In genomic region chr15:69298354-69298696, GRCh38 we compare ENCODE assay signal across 9 cellular contexts. TPM values are rescaled to one million over a fixed set of nuclear protein-coding genes. Genes with fewer than 3 reads are reported as not detected.
A peak's percentile ranks its signal among the peaks of the same experiment; 100 is the strongest.
DNase-seq lines count a peak whose midpoint lies in the region; ATAC-seq, FAIRE-seq and TF ChIP-seq lines count a peak whose summit lies in the region.
"Had no signal": no experiment of that assay in that cellular context is flagged by ENCODE, and none has a peak within 500 bp of the region (broad histone marks: within the 10 kb centered on the region; RNA-seq: fewer than 3 reads in every experiment).

No MANE protein-coding gene starts in this region.

- CTCF ChIA-PET in CD4-positive, alpha-beta T cell (lab: Charles Lee), result no interaction called here

- POLR2A ChIA-PET in CD4-positive, alpha-beta T cell (lab: Charles Lee), result interaction anchor here (0.6 kb wide), 1 partner anchor 1488 kb away, joined by 4 read pairs; no protein-coding TSS in a partner anchor

- no peak overlapping the region for H3K27ac ChIP-seq in CD4-positive, alpha-beta T cell (ENCODE audit: low read depth, low read length)
- peak overlapping the region in 2 of 10 donors; percentile 24 to 39 for H3K27ac ChIP-seq in heart right ventricle
- no peak overlapping the region for H3K27ac ChIP-seq in osteoblast (ENCODE audit: low read depth, low read length)

- WGBS in heart right ventricle, 2 donors, result 40 to 45% methylated on average over 15 of the region's 15 CpGs

- H3K27me3 Mint-ChIP-seq in CD4-positive, alpha-beta T cell, result peaks cover 76% of the 10 kb centered on the region
- H3K27me3 Mint-ChIP-seq in T-helper 17 cell, result peaks cover 82% of the 10 kb centered on the region

- DNase-seq in CD4-positive, alpha-beta T cell, result no peak
- no peak for DNase-seq in T-helper 17 cell
- peak in 1 of 2 donors; percentile 22 for DNase-seq in heart right ventricle
- DNase-seq in osteoblast (ENCODE audit: insufficient read length, low spot score, missing footprints), result peak; percentile 68
- no peak for DNase-seq in stimulated activated naive CD8-positive, alpha-beta T cell treated with anti-CD3 and anti-CD28 coated beads, Interleukin-15, Interleukin-2, amounts not matched to agents 100 U/mL and 50 U/mL, for 24 hours
- no peak for DNase-seq in stimulated activated naive CD4-positive, alpha-beta T cell treated with Interleukin-2 at 50 U/mL for 16 hours (lab: John Stamatoyannopoulos, UW)
- no peak for DNase-seq in GM12892 (ENCODE audit: insufficient read length)
- DNase-seq: NCI-H1436 treated with DMSO at 0.1 percent for 48 hours had no signal

- intact Hi-C loops in CD4-positive, alpha-beta T cell (cut with DNase I, micrococcal nuclease), result no loop called here
- intact Hi-C loops in heart right ventricle (cut with DNase I), result no loop called here

- TF ChIP-seq POLR2A in GM12892 (IDR thresholded peaks at IDR 0.05; ENCODE audit: low read depth, low read length), result no peak

- H3K79me2 ChIP-seq in osteoblast (ENCODE audit: insufficient read depth, low read length), result no peaks in the 10 kb centered on the region

- H3K4me1 ChIP-seq in heart right ventricle (peaks cover 0 to 22% (median 11%) of the 10 kb centered on the region in 9 donors), osteoblast (ENCODE audit: insufficient read depth, low read length) (peaks cover 4% of the 10 kb centered on the region)

- H3K27me3 ChIP-seq in CD4-positive, alpha-beta T cell (ENCODE audit: control insufficient read depth, insufficient read depth, low read length), result peaks cover 42% of the 10 kb centered on the region
- H3K27me3 ChIP-seq in heart right ventricle, result peaks cover 0 to 41% (median 26%) of the 10 kb centered on the region in 7 donors
- H3K27me3 ChIP-seq in osteoblast (ENCODE audit: insufficient read depth, low read length), result peaks cover 15% of the 10 kb centered on the region

- H3K9me3 ChIP-seq in CD4-positive, alpha-beta T cell (ENCODE audit: control insufficient read depth, low read length), result no peaks in the 10 kb centered on the region
- H3K9me3 ChIP-seq in T-helper 17 cell (ENCODE audit: control insufficient read depth, low read length, poor library complexity, severe bottlenecking) (no peaks in the 10 kb centered on the region), heart right ventricle (no peaks in the 10 kb centered on the region), osteoblast (ENCODE audit: low read depth, low read length) (peaks cover 3% of the 10 kb centered on the region)

- H2AFZ ChIP-seq in osteoblast (ENCODE audit: low read length), result peak overlapping the region; percentile 56

- no peaks in the 10 kb centered on the region for H3K4me1 Mint-ChIP-seq in CD4-positive, alpha-beta T cell (ENCODE audit: low read depth)
- peaks cover 9% of the 10 kb centered on the region for H3K4me1 Mint-ChIP-seq in T-helper 17 cell

- H3K4me3 ChIP-seq in heart right ventricle (peak overlapping the region in 9 of 10 donors; percentile 55 to 72 (median 60)), osteoblast (ENCODE audit: insufficient read depth, low read length) (peak overlapping the region; percentile 71)

- no peaks in the 10 kb centered on the region for H3K36me3 ChIP-seq in heart right ventricle
- H3K36me3 ChIP-seq in osteoblast (ENCODE audit: insufficient read depth, low read length), result no peaks in the 10 kb centered on the region

- H3K4me2 ChIP-seq in osteoblast (ENCODE audit: insufficient read depth, low read length), result peak overlapping the region; percentile 78

- no peaks in the 10 kb centered on the region for H4K20me1 ChIP-seq in osteoblast (ENCODE audit: insufficient read depth, low read length)

- no peaks in the 10 kb centered on the region for H3K9me3 Mint-ChIP-seq in CD4-positive, alpha-beta T cell

- no peaks in the 10 kb centered on the region for H3K36me3 Mint-ChIP-seq in CD4-positive, alpha-beta T cell (ENCODE audit: low read depth)
- H3K36me3 Mint-ChIP-seq in T-helper 17 cell (ENCODE audit: low read depth), result peaks cover 5% of the 10 kb centered on the region

- H3K27ac Mint-ChIP-seq in CD4-positive, alpha-beta T cell, result no peak overlapping the region
- H3K27ac Mint-ChIP-seq in T-helper 17 cell, result no peak overlapping the region

- no peak for ATAC-seq in CD4-positive, alpha-beta T cell (ENCODE audit: poor library complexity)
- ATAC-seq in T-helper 17 cell (no peak), heart right ventricle (peak in 5 of 8 donors; percentile 9 to 50 (median 27)), HG03159 (IDR thresholded peaks at IDR 0.05; ENCODE audit: unreplicated experiment) (no peak)
- no peak for ATAC-seq in stimulated activated naive CD8-positive, alpha-beta T cell treated with anti-CD3 and anti-CD28 coated beads, Interleukin-15, Interleukin-2, amounts not matched to agents 100 U/mL and 50 U/mL, for 24 hours

- TF ChIP-seq CTCF in CD4-positive, alpha-beta T cell (IDR thresholded peaks at IDR 0.05), result no peak
- TF ChIP-seq CTCF in heart right ventricle (IDR thresholded peaks at IDR 0.05) (no peak), osteoblast (IDR thresholded peaks at IDR 0.05; ENCODE audit: extremely low read depth, low read depth, low read length) (no peak)

- FAIRE-seq in GM12892 (lab: Jason Lieb, UNC), result no peak

- H3K4me3 Mint-ChIP-seq in CD4-positive, alpha-beta T cell, result peak overlapping the region; percentile 42
- peak overlapping the region; percentile 77 for H3K4me3 Mint-ChIP-seq in T-helper 17 cell

RNA-seq across cellular contexts. Expression of gene PAQR5, which starts 0.4 kb away (rescaled TPM):
- not detected for total RNA-seq in CD4-positive, alpha-beta T cell
- total RNA-seq in T-helper 17 cell (not detected), heart right ventricle (under 1 TPM; 0.32 to 0.97 (median 0.60) TPM), osteoblast (1.1 and 1.5 TPM in 2 replicates)
- 1 to 10 TPM in 1 of 2 donors, under 1 TPM in 1; 0.52 to 1.0 TPM for polyA plus RNA-seq in heart right ventricle
- polyA plus RNA-seq in GM12892 (2012; ENCODE audit: missing spikeins), result not detected

Comparison
In these comparisons a context has a peak if more than half of its experiments do, and no peak if none do; other contexts are left out.
1. ATAC-seq: peak in heart right ventricle (5 of 8); none in CD4-positive, alpha-beta T cell (single experiment), T-helper 17 cell (single experiment), stimulated activated naive CD8-positive, alpha-beta T cell treated with anti-CD3 and anti-CD28 coated beads, Interleukin-15, Interleukin-2, amounts not matched to agents 100 U/mL and 50 U/mL, for 24 hours (single experiment) and HG03159 (single experiment).